In genomic region chrX:135086197-135086854, GRCh38 we compare ENCODE assay signal across 1 cellular context.
TF ChIP-seq lines count a peak whose summit lies in the region.

No MANE protein-coding gene starts in this region.

TF ChIP-seq in K562, 482 proteins besides CTCF, POLR2A, EP300 and RAD21:
- TF ChIP-seq ZNF668 (CRISPR knock-in tag; IDR thresholded peaks at IDR 0.05): no peak
- TF ChIP-seq CEBPG (CRISPR knock-in tag; IDR thresholded peaks at IDR 0.05): 0 out of 2 replicates have a peak, but pooled peaks have one; percentile 36
- TF ChIP-seq CEBPG (tag; conservative IDR thresholded peaks at IDR 0.05 in 1 of 2, IDR thresholded peaks at IDR 0.05 in 1 of 2): no peak
- TF ChIP-seq RFX1 (IDR thresholded peaks at IDR 0.05): peak; percentile 43
- peak; percentile 34; the same call in 1 of the 2 replicates for TF ChIP-seq JUND (IDR thresholded peaks at IDR 0.05; ENCODE audit: borderline replicate concordance, low read depth, low read length)
- TF ChIP-seq JUND (tag; IDR thresholded peaks at IDR 0.05; ENCODE audit: borderline replicate concordance, low read depth, low read length): no peak
- no peak for TF ChIP-seq TFAM (CRISPR knock-in tag; conservative IDR thresholded peaks at IDR 0.05)
- TF ChIP-seq ZNF77 (CRISPR knock-in tag; IDR thresholded peaks at IDR 0.05): no peak
- no peak for TF ChIP-seq NR2C2 (CRISPR knock-in tag; IDR thresholded peaks at IDR 0.05)
- no peak for TF ChIP-seq NR2C2 (tag; IDR thresholded peaks at IDR 0.05)
- no peak for TF ChIP-seq BCL6 (CRISPR knock-in tag; IDR thresholded peaks at IDR 0.05)
- TF ChIP-seq FOS (IDR thresholded peaks at IDR 0.05; ENCODE audit: extremely low read depth, insufficient read length): no peak
- TF ChIP-seq ZNF436 (CRISPR knock-in tag; IDR thresholded peaks at IDR 0.05): no peak
- no peak for TF ChIP-seq ATF1 (CRISPR knock-in tag; IDR thresholded peaks at IDR 0.05)
- TF ChIP-seq ATF1 (tag; IDR thresholded peaks at IDR 0.05): peak; percentile 69
- no peak for TF ChIP-seq SMARCA5 (IDR thresholded peaks at IDR 0.05)
- peak; percentile 34; the same call in 1 of the 2 replicates for TF ChIP-seq ATF3 (IDR thresholded peaks at IDR 0.05)
- no peak for TF ChIP-seq ATF3 (CRISPR knock-in tag; conservative IDR thresholded peaks at IDR 0.05)
- no peak for TF ChIP-seq MAFG (tag; conservative IDR thresholded peaks at IDR 0.05)
- peak in 1 of 2 experiments; percentile 7; a peak in 1 of 4 replicates for TF ChIP-seq RCOR1 (IDR thresholded peaks at IDR 0.05; ENCODE audit: borderline replicate concordance in 1 of 2, low read depth in 2 of 2, low read length in 2 of 2)
- TF ChIP-seq NFIX (CRISPR knock-in tag; IDR thresholded peaks at IDR 0.05; ENCODE audit: low read depth): no peak
- peak; percentile 83 for TF ChIP-seq ELF1 (tag; IDR thresholded peaks at IDR 0.05)
- TF ChIP-seq CREM (IDR thresholded peaks at IDR 0.05; ENCODE audit: low read depth): 0 out of 2 replicates have a peak, but pooled peaks have one; percentile 15
- TF ChIP-seq SMAD3 (CRISPR knock-in tag; conservative IDR thresholded peaks at IDR 0.05): no peak
- no peak for TF ChIP-seq BDP1 (IDR thresholded peaks at IDR 0.05; ENCODE audit: insufficient read depth, insufficient read length)
- TF ChIP-seq GTF2E2 (tag; IDR thresholded peaks at IDR 0.05): no peak
- no peak for TF ChIP-seq GATAD2B (IDR thresholded peaks at IDR 0.05; ENCODE audit: borderline replicate concordance)
- no peak for TF ChIP-seq MAFF (IDR thresholded peaks at IDR 0.05; ENCODE audit: low read length)
